Comparison of ENCODE assay signal across 14 cellular contexts in the genomic region with DNA sequence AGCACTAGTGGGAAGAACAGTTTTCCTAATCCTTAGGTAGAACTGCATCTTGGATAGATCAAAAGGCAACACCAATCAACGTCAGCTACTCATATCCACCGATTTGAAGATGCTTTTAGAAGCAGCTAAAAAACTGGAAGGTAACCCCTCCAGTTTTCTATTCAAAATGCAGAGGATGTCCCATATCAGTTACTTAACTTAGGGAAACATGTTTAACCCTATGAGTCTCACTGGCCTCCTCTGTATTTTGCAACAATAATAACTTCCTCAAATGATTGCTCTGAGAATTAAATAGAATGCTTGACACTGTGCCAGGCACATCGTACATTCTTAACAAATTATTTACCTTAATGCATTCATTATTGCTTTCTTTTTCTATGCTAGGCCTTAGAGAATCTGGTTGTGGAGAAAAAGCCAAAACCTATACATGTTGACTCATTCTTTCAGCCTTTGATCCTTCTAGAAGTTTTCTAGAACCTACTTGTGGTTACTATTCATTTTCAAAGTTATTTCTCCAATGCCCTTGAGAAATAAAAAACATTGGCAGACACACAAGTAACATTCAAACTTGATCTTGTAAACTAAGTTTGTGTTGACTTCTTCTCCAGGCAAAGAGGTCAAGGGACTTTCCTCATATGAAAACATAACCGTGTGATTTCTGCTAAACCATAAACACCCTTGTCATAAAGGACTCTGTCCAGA. TPM values are rescaled to one million over a fixed set of nuclear protein-coding genes. Genes with fewer than 3 reads are reported as not detected.
A peak's percentile ranks its signal among the peaks of the same experiment; 100 is the strongest.
DNase-seq lines count a peak whose midpoint lies in the region; ATAC-seq, FAIRE-seq and TF ChIP-seq lines count a peak whose summit lies in the region.
"Had no signal": no experiment of that assay in that cellular context is flagged by ENCODE, and none has a peak within 500 bp of the region (broad histone marks: within the 10 kb centered on the region; RNA-seq: fewer than 3 reads in every experiment).

No MANE protein-coding gene starts in this region.

- FAIRE-seq in frontal cortex (lab: Jason Lieb, UNC) = no peak

- H3K4me3 ChIP-seq in CD4-positive, alpha-beta memory T cell (ENCODE audit: low read length in 2 of 2) = peak overlapping the region; percentile 6 to 13
- H3K4me3 ChIP-seq in Loucy (ENCODE audit: low read length, poor library complexity, severe bottlenecking) (peak overlapping the region; percentile 94), lower lobe of right lung (peak overlapping the region; percentile 8)
- H3K4me3 ChIP-seq: ovary had no signal

- H3K9me2 ChIP-seq in Loucy (replicated peaks; ENCODE audit: low read depth, low read length) = no peaks in the 10 kb centered on the region

- H3K79me2 ChIP-seq in Loucy (ENCODE audit: insufficient read depth, low read length) = peaks cover 77% of the 10 kb centered on the region

- peaks cover 32 to 48% of the 10 kb centered on the region in 2 donors for H3K36me3 Mint-ChIP-seq in CD4-positive, alpha-beta memory T cell
- peaks cover 31% of the 10 kb centered on the region for H3K36me3 Mint-ChIP-seq in activated naive CD8-positive, alpha-beta T cell

- no peaks in the 10 kb centered on the region for H3K27me3 ChIP-seq in CD4-positive, alpha-beta memory T cell (ENCODE audit: insufficient read depth, low read length)
- H3K27me3 ChIP-seq in Loucy (ENCODE audit: insufficient read depth, low read length, poor library complexity, severe bottlenecking) (no peaks in the 10 kb centered on the region), lower lobe of right lung (ENCODE audit: low read depth) (peaks cover 7% of the 10 kb centered on the region)
- H3K27me3 ChIP-seq: ovary had no signal

- peak overlapping the region; percentile 84 to 98 (median 90) for H3K27ac Mint-ChIP-seq in CD4-positive, alpha-beta memory T cell
- peak overlapping the region; percentile 99 for H3K27ac Mint-ChIP-seq in activated naive CD8-positive, alpha-beta T cell

- POLR2A ChIA-PET in CD4-positive, alpha-beta memory T cell (lab: Charles Lee; ENCODE audit: partially characterized antibody) = interaction anchor here (8.5 kb wide), 1 partner anchor 17 kb away, joined by 154 read pairs; no protein-coding TSS in a partner anchor

- peak overlapping the region; percentile 91 for H3K27ac ChIP-seq in CD4-positive, alpha-beta memory T cell (ENCODE audit: low read depth, low read length)
- H3K27ac ChIP-seq in lower lobe of right lung = no peak overlapping the region

- H3K4me1 Mint-ChIP-seq in CD4-positive, alpha-beta memory T cell = peaks cover 65 to 90% (median 77%) of the 10 kb centered on the region in 4 donors
- peaks cover 86% of the 10 kb centered on the region for H3K4me1 Mint-ChIP-seq in activated naive CD8-positive, alpha-beta T cell (ENCODE audit: low read depth)

- ATAC-seq in lower lobe of right lung = no peak

- DNase-seq in CD4-positive, alpha-beta memory T cell = peak in 1 of 5 donors; percentile 33
- DNase-seq in lower lobe of right lung = no peak
- DNase-seq in SW480 (ENCODE audit: low spot score) = no peak
- DNase-seq in posterior cingulate gyrus = no peak
- no peak for DNase-seq in frontal cortex (ENCODE audit: low spot score in 2 of 2)
- no peak for DNase-seq in occipital lobe (lab: John Stamatoyannopoulos, UW)
- DNase-seq: H7; mammary epithelial cell; NCI-H1105; NCI-H510A treated with DMSO at 0.1 percent for 48 hours; ovary; stimulated activated CD4-positive, alpha-beta T cell treated with anti-CD3 and anti-CD28 coated beads, Interleukin-2, amount 100 ng/mL, for 48 hours had no signal

- H3K9me3 ChIP-seq in CD4-positive, alpha-beta memory T cell (ENCODE audit: control insufficient read depth in 1 of 2, low read length in 2 of 2) = no peaks in the 10 kb centered on the region
- H3K9me3 ChIP-seq in Loucy (ENCODE audit: insufficient read depth, low read depth, low read length) (no peaks in the 10 kb centered on the region), lower lobe of right lung (no peaks in the 10 kb centered on the region)
- H3K9me3 ChIP-seq: ovary had no signal

- intact Hi-C loops in CD4-positive, alpha-beta memory T cell (cut with micrococcal nuclease) = no loop called here
- intact Hi-C loops in lower lobe of right lung (cut with DNase I) (no loop called here), posterior cingulate gyrus (cut with DNase I) (no loop called here)

- H4K20me1 ChIP-seq in Loucy (ENCODE audit: insufficient read depth, low read length, poor library complexity, severe bottlenecking) = peaks cover 36% of the 10 kb centered on the region

- peaks cover 73% of the 10 kb centered on the region for H3K4me1 ChIP-seq in CD4-positive, alpha-beta memory T cell (ENCODE audit: insufficient read depth, low read length)
- peaks cover 67% of the 10 kb centered on the region for H3K4me1 ChIP-seq in Loucy (ENCODE audit: insufficient read depth, low read length, poor library complexity, severe bottlenecking)
- peaks cover 30% of the 10 kb centered on the region for H3K4me1 ChIP-seq in lower lobe of right lung

- H3K9ac ChIP-seq in Loucy (ENCODE audit: low read depth, low read length, poor library complexity, severe bottlenecking) = no peak overlapping the region

- CTCF ChIA-PET in CD4-positive, alpha-beta memory T cell (lab: Charles Lee; ENCODE audit: partially characterized antibody) = interaction anchor here (1.2 to 1.7 kb wide), 3 partner anchors 35 to 105 kb away, joined by 3 to 10 read pairs (median 3); no protein-coding TSS in a partner anchor

- no peaks in the 10 kb centered on the region for H3K36me3 ChIP-seq in CD4-positive, alpha-beta memory T cell (ENCODE audit: insufficient read depth, low read length)
- H3K36me3 ChIP-seq in Loucy (ENCODE audit: insufficient read depth, low read length) (no peaks in the 10 kb centered on the region), lower lobe of right lung (no peaks in the 10 kb centered on the region)
- H3K36me3 ChIP-seq: ovary had no signal

- peaks cover 0 to 2% (median 0%) of the 10 kb centered on the region in 8 donors for H3K9me3 Mint-ChIP-seq in CD4-positive, alpha-beta memory T cell
- H3K9me3 Mint-ChIP-seq in activated naive CD8-positive, alpha-beta T cell (ENCODE audit: low read depth) = no peaks in the 10 kb centered on the region

- H3K4me2 ChIP-seq in Loucy (ENCODE audit: low read depth, low read length, poor library complexity, severe bottlenecking) = peak overlapping the region; percentile 80

- no peak overlapping the region for H2AFZ ChIP-seq in Loucy (ENCODE audit: low read length)

- H3K27me3 Mint-ChIP-seq in CD4-positive, alpha-beta memory T cell = no peaks in the 10 kb centered on the region
- no peaks in the 10 kb centered on the region for H3K27me3 Mint-ChIP-seq in activated naive CD8-positive, alpha-beta T cell

- H3K4me3 Mint-ChIP-seq in CD4-positive, alpha-beta memory T cell = peak overlapping the region; percentile 86 to 100 (median 98)
- peak overlapping the region; percentile 97 for H3K4me3 Mint-ChIP-seq in activated naive CD8-positive, alpha-beta T cell

- no peaks in the 10 kb centered on the region for H3F3A ChIP-seq in Loucy (ENCODE audit: low read depth)

- no peak for TF ChIP-seq CTCF in Loucy (conservative IDR thresholded peaks at IDR 0.05; ENCODE audit: low read length)
- TF ChIP-seq CTCF in lower lobe of right lung (IDR thresholded peaks at IDR 0.05) = no peak

RNA-seq across cellular contexts. Expression of a gene that starts 4.7 kb away (rescaled TPM):
- 100 to 1,000 TPM; 180 to 186 TPM for total RNA-seq in CD4-positive, alpha-beta memory T cell
- polyA plus RNA-seq in CD4-positive, alpha-beta memory T cell = 10 to 100 TPM; 26.0 to 69.9 TPM
- total RNA-seq in lower lobe of right lung = 52.3 TPM
- total RNA-seq in frontal cortex = 10.2 TPM
- total RNA-seq in occipital lobe = 8.3 TPM

Comparison
In these comparisons a context has a peak if more than half of its experiments do, and no peak if none do; other contexts are left out.
1. H3K4me3 ChIP-seq: peak in every context shown above with its lines; median percentile 94 in Loucy; 10 in CD4-positive, alpha-beta memory T cell; 8 in lower lobe of right lung.